Comparison of ENCODE assay signal across 1 cellular context in genomic region chr1:220721261-220721660, GRCh38. TPM values are rescaled to one million over a fixed set of nuclear protein-coding genes. Genes with fewer than 3 reads are reported as not detected.
"Had no signal": no experiment of that assay in that cellular context is flagged by ENCODE, and none has a peak within 500 bp of the region (broad histone marks: within the 10 kb centered on the region; RNA-seq: fewer than 3 reads in every experiment).

No MANE protein-coding gene starts in this region.

RNA-seq across cellular contexts. Expression of gene MTARC2, which starts 26.9 kb away (rescaled TPM):
- polyA plus RNA-seq: neural cell had no signal
